In the genomic region with DNA sequence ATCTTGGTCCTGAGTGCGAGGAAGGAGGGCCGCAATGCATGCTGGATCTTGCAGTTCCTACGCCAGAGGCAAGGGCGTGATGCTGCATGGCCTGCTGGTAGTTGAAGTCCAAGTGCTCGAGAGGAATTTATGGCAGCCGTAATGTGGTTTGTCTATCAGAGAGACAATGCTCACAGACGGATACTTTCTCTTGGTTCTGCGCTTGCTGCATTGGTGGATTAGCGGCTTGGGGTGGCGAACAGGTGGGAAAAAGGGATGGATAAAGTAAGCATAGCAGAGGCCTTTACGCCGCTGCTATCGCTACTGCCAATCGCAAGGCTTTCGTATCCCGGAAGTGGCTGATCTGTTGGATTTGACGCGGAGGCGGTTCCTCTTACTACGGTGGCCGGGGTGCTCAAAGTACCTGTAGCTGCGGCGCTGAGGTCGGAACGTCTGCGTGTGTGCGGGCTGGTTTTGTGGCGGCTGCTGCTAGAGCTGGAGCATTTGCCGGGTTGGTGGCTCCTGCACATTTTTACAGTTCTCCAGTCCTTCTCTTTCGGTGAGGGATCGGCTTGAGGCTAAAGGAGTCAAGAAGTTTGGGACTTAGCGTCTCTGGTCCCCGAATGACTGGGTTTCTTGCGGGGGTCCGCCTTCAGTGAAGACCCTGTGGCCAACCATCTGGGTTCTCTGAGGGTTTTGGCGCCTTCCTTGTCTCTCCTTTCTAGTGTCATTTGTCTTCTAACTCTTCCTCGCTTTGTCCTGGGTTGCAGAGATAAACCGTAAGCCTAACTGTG, we compare ENCODE assay signal across 8 cellular contexts. TPM values are rescaled to one million over a fixed set of nuclear protein-coding genes. Genes with fewer than 3 reads are reported as not detected.
DNase-seq lines count a peak whose midpoint lies in the region; ATAC-seq and TF ChIP-seq lines count a peak whose summit lies in the region.

A gene with protein sequence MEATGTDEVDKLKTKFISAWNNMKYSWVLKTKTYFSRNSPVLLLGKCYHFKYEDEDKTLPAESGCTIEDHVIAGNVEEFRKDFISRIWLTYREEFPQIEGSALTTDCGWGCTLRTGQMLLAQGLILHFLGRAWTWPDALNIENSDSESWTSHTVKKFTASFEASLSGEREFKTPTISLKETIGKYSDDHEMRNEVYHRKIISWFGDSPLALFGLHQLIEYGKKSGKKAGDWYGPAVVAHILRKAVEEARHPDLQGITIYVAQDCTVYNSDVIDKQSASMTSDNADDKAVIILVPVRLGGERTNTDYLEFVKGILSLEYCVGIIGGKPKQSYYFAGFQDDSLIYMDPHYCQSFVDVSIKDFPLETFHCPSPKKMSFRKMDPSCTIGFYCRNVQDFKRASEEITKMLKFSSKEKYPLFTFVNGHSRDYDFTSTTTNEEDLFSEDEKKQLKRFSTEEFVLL (plus strand): TSS at position 397 of the 773 bp plus-strand sequence. CDS start 19,655 bp downstream, outside the sequence.

- TF ChIP-seq EP300 in Ishikawa (IDR thresholded peaks at IDR 0.05; ENCODE audit: borderline replicate concordance) = no peak

- peak within 1 kb of the TSS; percentile 82 for H3K9ac ChIP-seq in mucosa of stomach (ENCODE audit: low read length)

- H3K4me1 ChIP-seq in mucosa of stomach (ENCODE audit: control insufficient read depth, insufficient read depth, low read length) = peaks cover 4% of the 10 kb centered on the region

- ATAC-seq in GM21619 (IDR thresholded peaks at IDR 0.05; ENCODE audit: unreplicated experiment) (peak; percentile 95), esophagus mucosa (peak; percentile 99)

- H3K27me3 ChIP-seq in mucosa of stomach (ENCODE audit: control insufficient read depth, insufficient read depth, low read length) = no peaks in the 10 kb centered on the region

- no peak for TF ChIP-seq RAD21 in Ishikawa (IDR thresholded peaks at IDR 0.05; ENCODE audit: low read depth)

- DNase-seq in DMS153 treated with DMSO at 0.1 percent for 48 hours (lab: John Stamatoyannopoulos, UW; ENCODE audit: unreplicated experiment) (peak; percentile 89), OCI-M2 (lab: John Stamatoyannopoulos, UW; ENCODE audit: unreplicated experiment) (peak; percentile 57), activated T-cell treated with anti-CD3 and anti-CD28 coated beads for 48 hours (ENCODE audit: low read depth) (peak; percentile 81)
- peak; percentile 79 to 80 for DNase-seq in stimulated activated CD8-positive, alpha-beta memory T cell treated with anti-CD3 and anti-CD28 coated beads, Interleukin-7, amount 100 ng/mL, for 1 hour (ENCODE audit: low read depth in 2 of 2)

- peak within 1 kb of the TSS; percentile 99 for H3K4me3 ChIP-seq in mucosa of stomach (ENCODE audit: low read length)

- H3K36me3 ChIP-seq in mucosa of stomach (ENCODE audit: control insufficient read depth, insufficient read depth, low read length) = no peaks in the 10 kb centered on the region

- no peaks in the 10 kb centered on the region for H3K9me3 ChIP-seq in mucosa of stomach (ENCODE audit: control insufficient read depth, low read length)

TF ChIP-seq in Ishikawa, 13 proteins besides CTCF, POLR2A, EP300 and RAD21:
- TF ChIP-seq TCF12 (IDR thresholded peaks at IDR 0.05; ENCODE audit: low read depth) (peak; percentile 53; the same call in 1 of the 2 replicates), CEBPB (IDR thresholded peaks at IDR 0.05) (no peak), ZBTB7A (IDR thresholded peaks at IDR 0.05; ENCODE audit: low read depth) (0 out of 2 replicates have a peak, but pooled peaks have one; percentile 78), TAF1 (IDR thresholded peaks at IDR 0.05; ENCODE audit: low read depth) (peak; percentile 77), CREB1 (IDR thresholded peaks at IDR 0.05; ENCODE audit: low read depth) (peak; percentile 61), NFIC (IDR thresholded peaks at IDR 0.05) (no peak), TEAD4 (IDR thresholded peaks at IDR 0.05) (peak; percentile 60; the same call in 1 of the 2 replicates), YY1 (IDR thresholded peaks at IDR 0.05; ENCODE audit: low read depth) (peak; percentile 85), EGR1 (IDR thresholded peaks at IDR 0.05) (0 out of 2 replicates have a peak, but pooled peaks have one; percentile 36), FOXM1 (IDR thresholded peaks at IDR 0.05; ENCODE audit: borderline replicate concordance, low read depth) (0 out of 2 replicates have a peak, but pooled peaks have one; percentile 23)
- TF ChIP-seq, protein P1, sequence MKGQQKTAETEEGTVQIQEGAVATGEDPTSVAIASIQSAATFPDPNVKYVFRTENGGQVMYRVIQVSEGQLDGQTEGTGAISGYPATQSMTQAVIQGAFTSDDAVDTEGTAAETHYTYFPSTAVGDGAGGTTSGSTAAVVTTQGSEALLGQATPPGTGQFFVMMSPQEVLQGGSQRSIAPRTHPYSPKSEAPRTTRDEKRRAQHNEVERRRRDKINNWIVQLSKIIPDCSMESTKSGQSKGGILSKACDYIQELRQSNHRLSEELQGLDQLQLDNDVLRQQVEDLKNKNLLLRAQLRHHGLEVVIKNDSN (IDR thresholded peaks at IDR 0.05) = peak; percentile 73
- TF ChIP-seq, protein P2, sequence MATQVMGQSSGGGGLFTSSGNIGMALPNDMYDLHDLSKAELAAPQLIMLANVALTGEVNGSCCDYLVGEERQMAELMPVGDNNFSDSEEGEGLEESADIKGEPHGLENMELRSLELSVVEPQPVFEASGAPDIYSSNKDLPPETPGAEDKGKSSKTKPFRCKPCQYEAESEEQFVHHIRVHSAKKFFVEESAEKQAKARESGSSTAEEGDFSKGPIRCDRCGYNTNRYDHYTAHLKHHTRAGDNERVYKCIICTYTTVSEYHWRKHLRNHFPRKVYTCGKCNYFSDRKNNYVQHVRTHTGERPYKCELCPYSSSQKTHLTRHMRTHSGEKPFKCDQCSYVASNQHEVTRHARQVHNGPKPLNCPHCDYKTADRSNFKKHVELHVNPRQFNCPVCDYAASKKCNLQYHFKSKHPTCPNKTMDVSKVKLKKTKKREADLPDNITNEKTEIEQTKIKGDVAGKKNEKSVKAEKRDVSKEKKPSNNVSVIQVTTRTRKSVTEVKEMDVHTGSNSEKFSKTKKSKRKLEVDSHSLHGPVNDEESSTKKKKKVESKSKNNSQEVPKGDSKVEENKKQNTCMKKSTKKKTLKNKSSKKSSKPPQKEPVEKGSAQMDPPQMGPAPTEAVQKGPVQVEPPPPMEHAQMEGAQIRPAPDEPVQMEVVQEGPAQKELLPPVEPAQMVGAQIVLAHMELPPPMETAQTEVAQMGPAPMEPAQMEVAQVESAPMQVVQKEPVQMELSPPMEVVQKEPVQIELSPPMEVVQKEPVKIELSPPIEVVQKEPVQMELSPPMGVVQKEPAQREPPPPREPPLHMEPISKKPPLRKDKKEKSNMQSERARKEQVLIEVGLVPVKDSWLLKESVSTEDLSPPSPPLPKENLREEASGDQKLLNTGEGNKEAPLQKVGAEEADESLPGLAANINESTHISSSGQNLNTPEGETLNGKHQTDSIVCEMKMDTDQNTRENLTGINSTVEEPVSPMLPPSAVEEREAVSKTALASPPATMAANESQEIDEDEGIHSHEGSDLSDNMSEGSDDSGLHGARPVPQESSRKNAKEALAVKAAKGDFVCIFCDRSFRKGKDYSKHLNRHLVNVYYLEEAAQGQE (IDR thresholded peaks at IDR 0.05; ENCODE audit: low read depth) = no peak
- TF ChIP-seq, protein P3, sequence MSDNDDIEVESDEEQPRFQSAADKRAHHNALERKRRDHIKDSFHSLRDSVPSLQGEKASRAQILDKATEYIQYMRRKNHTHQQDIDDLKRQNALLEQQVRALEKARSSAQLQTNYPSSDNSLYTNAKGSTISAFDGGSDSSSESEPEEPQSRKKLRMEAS (IDR thresholded peaks at IDR 0.05) = peak; percentile 62; the same call in 1 of the 2 replicates

RNA-seq across cellular contexts. Expression of the gene that starts here (rescaled TPM):
- 4.5 TPM for total RNA-seq in esophagus mucosa

Comparison
In these comparisons a context has a peak if more than half of its experiments do, and no peak if none do; other contexts are left out.
1. Peak in every context shown above with its lines: DNase-seq, ATAC-seq and H3K4me3 ChIP-seq.